9 cellular contexts compared by ENCODE assay signal in genomic region chr1:26288311-26288941, GRCh38. TPM values are rescaled to one million over a fixed set of nuclear protein-coding genes. Genes with fewer than 3 reads are reported as not detected.
DNase-seq lines count a peak whose midpoint lies in the region; ATAC-seq and TF ChIP-seq lines count a peak whose summit lies in the region.
"Had no signal": no experiment of that assay in that cellular context is flagged by ENCODE, and none has a peak within 500 bp of the region (broad histone marks: within the 10 kb centered on the region; RNA-seq: fewer than 3 reads in every experiment).

No MANE protein-coding gene starts in this region.

- H4K91ac ChIP-seq in mesenchymal stem cell (ENCODE audit: low read length): no peak overlapping the region

- DNase-seq in left ventricle myocardium inferior (no peak), Right ventricle myocardium superior (no peak), mesenchymal stem cell (no peak), upper lobe of right lung (no peak), DMS79 treated with DMSO at 0.1 percent for 48 hours (lab: John Stamatoyannopoulos, UW) (no peak), AG08395 (ENCODE audit: low spot score) (no peak)
- DNase-seq in activated T-cell treated with anti-CD3 and anti-CD28 coated beads, Interleukin-2, amount 50 U/mL, for 72 hours: peak; percentile 74 to 82

- H3K27me3 Mint-ChIP-seq in activated T-cell treated with anti-CD3 and anti-CD28 coated beads, Interleukin-2, amount 50 U/mL, for 72 hours (ENCODE audit: low read depth): no peaks in the 10 kb centered on the region

- ATAC-seq in Right ventricle myocardium superior (ENCODE audit: poor library complexity): no peak
- ATAC-seq in activated T-cell treated with anti-CD3 and anti-CD28 coated beads, Interleukin-2, amount 50 U/mL, for 72 hours (replicated peaks in 1 of 2): peak; percentile 54 to 62
- peak; percentile 4 for ATAC-seq in upper lobe of right lung
- no peak for ATAC-seq in GM21367 (IDR thresholded peaks at IDR 0.05; ENCODE audit: unreplicated experiment)

- peak overlapping the region; percentile 77 to 92 for H3K4me3 Mint-ChIP-seq in activated T-cell treated with anti-CD3 and anti-CD28 coated beads, Interleukin-2, amount 50 U/mL, for 72 hours

- H3K36me3 Mint-ChIP-seq in activated T-cell treated with anti-CD3 and anti-CD28 coated beads, Interleukin-2, amount 50 U/mL, for 72 hours (ENCODE audit: insufficient read depth in 2 of 2): peaks cover 0 to 5% of the 10 kb centered on the region in 2 donors

- no peak overlapping the region for H2BK5ac ChIP-seq in mesenchymal stem cell (ENCODE audit: low read depth, low read length, poor library complexity, severe bottlenecking)

- TF ChIP-seq CTCF in left ventricle myocardium inferior (IDR thresholded peaks at IDR 0.05; ENCODE audit: borderline replicate concordance) (no peak), upper lobe of right lung (IDR thresholded peaks at IDR 0.05) (no peak)

- no peak overlapping the region for H2BK120ac ChIP-seq in mesenchymal stem cell (ENCODE audit: low read depth, low read length)

- no peak overlapping the region for H3K4me3 ChIP-seq in left ventricle myocardium inferior
- no peak overlapping the region for H3K4me3 ChIP-seq in mesenchymal stem cell (ENCODE audit: insufficient read depth in 1 of 2, low read depth in 1 of 2, low read length in 2 of 2)
- H3K4me3 ChIP-seq in upper lobe of right lung: no peak overlapping the region

- no peaks in the 10 kb centered on the region for H3K36me3 ChIP-seq in left ventricle myocardium inferior
- H3K36me3 ChIP-seq in mesenchymal stem cell (ENCODE audit: control insufficient read depth in 1 of 2, insufficient read depth in 2 of 2, low read depth in 1 of 2, low read length in 2 of 2): peaks cover 8 to 11% of the 10 kb centered on the region in 2 experiments
- H3K36me3 ChIP-seq in upper lobe of right lung: no peaks in the 10 kb centered on the region

- H2AFZ ChIP-seq in mesenchymal stem cell (ENCODE audit: low read depth, low read length): no peak overlapping the region

- H3K18ac ChIP-seq in mesenchymal stem cell (ENCODE audit: low read depth in 1 of 2, low read length in 2 of 2): peak overlapping the region in 1 of 2 experiments; percentile 46

- no peaks in the 10 kb centered on the region for H3K9me3 ChIP-seq in left ventricle myocardium inferior (replicated peaks)
- H3K9me3 ChIP-seq in mesenchymal stem cell (ENCODE audit: control insufficient read depth, low read length): no peaks in the 10 kb centered on the region
- no peaks in the 10 kb centered on the region for H3K9me3 ChIP-seq in upper lobe of right lung

- H3K27me3 ChIP-seq in left ventricle myocardium inferior (ENCODE audit: low read depth) (no peaks in the 10 kb centered on the region), mesenchymal stem cell (ENCODE audit: control insufficient read depth in 1 of 2, insufficient read depth in 1 of 2, low read length in 2 of 2) (no peaks in the 10 kb centered on the region), upper lobe of right lung (no peaks in the 10 kb centered on the region)

- peak overlapping the region; percentile 98 for H3K27ac Mint-ChIP-seq in activated T-cell treated with anti-CD3 and anti-CD28 coated beads, Interleukin-2, amount 50 U/mL, for 72 hours

- H3K23ac ChIP-seq in mesenchymal stem cell (ENCODE audit: low read length in 2 of 2): no peak overlapping the region

- H3K9me3 Mint-ChIP-seq in activated T-cell treated with anti-CD3 and anti-CD28 coated beads, Interleukin-2, amount 50 U/mL, for 72 hours: no peaks in the 10 kb centered on the region

- no peak overlapping the region for H3K4me2 ChIP-seq in mesenchymal stem cell (ENCODE audit: low read length, poor library complexity, severe bottlenecking)

- H3K4me1 ChIP-seq in left ventricle myocardium inferior: peaks cover 64% of the 10 kb centered on the region
- peaks cover 60% of the 10 kb centered on the region for H3K4me1 ChIP-seq in mesenchymal stem cell (ENCODE audit: control insufficient read depth, insufficient read depth, low read depth, low read length)
- H3K4me1 ChIP-seq in upper lobe of right lung: peaks cover 73% of the 10 kb centered on the region

- no peak overlapping the region for H4K8ac ChIP-seq in mesenchymal stem cell (ENCODE audit: low read length)

- H2BK15ac ChIP-seq in mesenchymal stem cell (ENCODE audit: low read depth, poor library complexity, severe bottlenecking): no peak overlapping the region

- peak overlapping the region in 1 of 2 experiments; percentile 19 for H3K14ac ChIP-seq in mesenchymal stem cell (ENCODE audit: low read length in 2 of 2)

- peak overlapping the region; percentile 98 for H3K27ac ChIP-seq in left ventricle myocardium inferior (replicated peaks)
- peak overlapping the region; percentile 43 for H3K27ac ChIP-seq in mesenchymal stem cell (ENCODE audit: low read length, poor library complexity, severe bottlenecking)
- H3K27ac ChIP-seq in upper lobe of right lung: peak overlapping the region; percentile 81

- H3K9ac ChIP-seq in mesenchymal stem cell (ENCODE audit: low read length): no peak overlapping the region

- WGBS in mesenchymal stem cell: 89% methylated on average over 5 of the region's 5 CpGs

- peak overlapping the region; percentile 60 for H2AK5ac ChIP-seq in mesenchymal stem cell (ENCODE audit: low read length, severe bottlenecking)

- no peak overlapping the region for H2BK12ac ChIP-seq in mesenchymal stem cell (ENCODE audit: low read length in 2 of 2)

- H3K4ac ChIP-seq in mesenchymal stem cell (ENCODE audit: low read depth in 1 of 2, low read length in 2 of 2): no peak overlapping the region

- intact Hi-C loops in left ventricle myocardium inferior (cut with micrococcal nuclease): no loop called here
- intact Hi-C loops in Right ventricle myocardium superior (cut with DNase I): loop anchor here (10.0 kb wide), 1 partner anchor 76 kb away; no protein-coding TSS in a partner anchor
- intact Hi-C loops in upper lobe of right lung (cut with DNase I): no loop called here

- peaks cover 85% of the 10 kb centered on the region for H3K4me1 Mint-ChIP-seq in activated T-cell treated with anti-CD3 and anti-CD28 coated beads, Interleukin-2, amount 50 U/mL, for 72 hours (ENCODE audit: low read depth)

- peaks cover 9% of the 10 kb centered on the region for H3K79me1 ChIP-seq in mesenchymal stem cell (replicated peaks; ENCODE audit: low read length, poor library complexity, severe bottlenecking)

RNA-seq across cellular contexts. Expression of gene SH3BGRL3, which starts 8.5 kb away (rescaled TPM):
- total RNA-seq in left ventricle myocardium inferior (32.1 TPM), Right ventricle myocardium superior (33.9 TPM), upper lobe of right lung (169 TPM)
- total RNA-seq in activated T-cell treated with anti-CD3 and anti-CD28 coated beads, Interleukin-2, amount 50 U/mL, for 72 hours: 100 to 1,000 TPM; 148 to 165 TPM
- 416 TPM for polyA plus RNA-seq in mesenchymal stem cell (2013, experiment 1 of 2)
- 422 TPM for polyA plus RNA-seq in mesenchymal stem cell (2013, experiment 2 of 2)

RNA-seq across cellular contexts. Expression of gene UBXN11, which starts 18.0 kb away (rescaled TPM):
- total RNA-seq in left ventricle myocardium inferior (11.6 TPM), Right ventricle myocardium superior (8.3 TPM), upper lobe of right lung (37.0 TPM)
- total RNA-seq in activated T-cell treated with anti-CD3 and anti-CD28 coated beads, Interleukin-2, amount 50 U/mL, for 72 hours: 10 to 100 TPM; 19.1 to 19.3 TPM
- 8.0 TPM for polyA plus RNA-seq in mesenchymal stem cell (2013, experiment 1 of 2)
- polyA plus RNA-seq in mesenchymal stem cell (2013, experiment 2 of 2): 8.1 TPM

RNA-seq across cellular contexts. Expression of gene CD52, which starts 29.3 kb away (rescaled TPM):
- total RNA-seq in left ventricle myocardium inferior (2.4 TPM), Right ventricle myocardium superior (4.4 TPM), upper lobe of right lung (348 TPM)
- 100 to 1,000 TPM; 213 to 245 TPM for total RNA-seq in activated T-cell treated with anti-CD3 and anti-CD28 coated beads, Interleukin-2, amount 50 U/mL, for 72 hours
- polyA plus RNA-seq in mesenchymal stem cell (2013, experiment 1 of 2): 0.26 TPM
- polyA plus RNA-seq in mesenchymal stem cell (2013, experiment 2 of 2): not detected
- polyA plus RNA-seq: AG04450 had no signal

RNA-seq across cellular contexts. Expression of gene CEP85, which starts 54.4 kb away (rescaled TPM):
- total RNA-seq in left ventricle myocardium inferior (71.2 TPM), Right ventricle myocardium superior (82.5 TPM), upper lobe of right lung (10.3 TPM)
- 10 to 100 TPM; 30.8 to 34.6 TPM for total RNA-seq in activated T-cell treated with anti-CD3 and anti-CD28 coated beads, Interleukin-2, amount 50 U/mL, for 72 hours
- polyA plus RNA-seq in mesenchymal stem cell (2013, experiment 1 of 2): 5.2 TPM
- 5.4 TPM for polyA plus RNA-seq in mesenchymal stem cell (2013, experiment 2 of 2)

Comparison
In these comparisons a context has a peak if more than half of its experiments do, and no peak if none do; other contexts are left out.
1. DNase-seq: peak in activated T-cell treated with anti-CD3 and anti-CD28 coated beads, Interleukin-2, amount 50 U/mL, for 72 hours (2 of 2); none in left ventricle myocardium inferior (single experiment), Right ventricle myocardium superior (single experiment), mesenchymal stem cell (single experiment), upper lobe of right lung (single experiment), DMS79 treated with DMSO at 0.1 percent for 48 hours (single experiment) and AG08395 (single experiment).
2. H3K27ac ChIP-seq: peak in every context shown above with its lines; median percentile 98 in left ventricle myocardium inferior; 81 in upper lobe of right lung; 43 in mesenchymal stem cell.
3. ATAC-seq: peak in activated T-cell treated with anti-CD3 and anti-CD28 coated beads, Interleukin-2, amount 50 U/mL, for 72 hours (2 of 2) and upper lobe of right lung (single experiment); none in Right ventricle myocardium superior (single experiment) and GM21367 (single experiment).
4. RNA of gene CD52, which starts 29.3 kb away (total RNA-seq): 348 TPM in upper lobe of right lung (single experiment) and 213 to 245 TPM in activated T-cell treated with anti-CD3 and anti-CD28 coated beads, Interleukin-2, amount 50 U/mL, for 72 hours; 4.4 TPM in Right ventricle myocardium superior (single experiment) and 2.4 TPM in left ventricle myocardium inferior (single experiment); every median in the first group is over 10 times any median in the second.